Comparison of ENCODE assay signal across 8 cellular contexts in genomic region chr10:61902448-61903183, GRCh38. TPM values are rescaled to one million over a fixed set of nuclear protein-coding genes. Genes with fewer than 3 reads are reported as not detected.
A peak's percentile ranks its signal among the peaks of the same experiment; 100 is the strongest.
DNase-seq lines count a peak whose midpoint lies in the region; ATAC-seq and TF ChIP-seq lines count a peak whose summit lies in the region.

No MANE protein-coding gene starts in this region.

- peak; percentile 25 for DNase-seq in DMS153 (lab: John Stamatoyannopoulos, UW)
- no peak for DNase-seq in HEK293T (ENCODE audit: extremely low spot score)
- peak; percentile 73 for DNase-seq in NCI-H748 (lab: John Stamatoyannopoulos, UW; ENCODE audit: unreplicated experiment)
- peak; percentile 79 for DNase-seq in activated CD8-positive, alpha-beta memory T cell treated with anti-CD3 and anti-CD28 coated beads, Interleukin-2, amount 50 U/mL, for 48 hours
- peak; percentile 93 for DNase-seq in epithelial cell of esophagus (ENCODE audit: low read depth)

- H3K9me3 Mint-ChIP-seq in stimulated activated memory B cell treated with anti-CD40 and anti-IgM and Interleukin-4, amounts not matched to agents 10 μg/mL and 1 μg/mL and 100 μg/mL, for 72 hours, result no peaks in the 10 kb centered on the region

- CTCF ChIA-PET in HEK293T (lab: Yijun Ruan, JAX), result interaction anchor here (0.6 to 3.2 kb wide), 7 partner anchors 124 to 152 kb away, joined by 3 to 18 read pairs (median 3); no protein-coding TSS in a partner anchor

- peaks cover 17% of the 10 kb centered on the region for H3K36me3 Mint-ChIP-seq in stimulated activated memory B cell treated with anti-CD40 and anti-IgM and Interleukin-4, amounts not matched to agents 10 μg/mL and 1 μg/mL and 100 μg/mL, for 72 hours

- peaks cover 50% of the 10 kb centered on the region for H3K4me1 ChIP-seq in mononuclear cell (ENCODE audit: insufficient read depth, low read length)

- POLR2A ChIA-PET in HEK293T (lab: Yijun Ruan, JAX), result interaction anchor here (0.5 to 1.4 kb wide), 8 partner anchors 26 to 971 kb away, joined by 3 to 4 read pairs (median 3); partner anchors contain the start of gene RTKN2

- peaks cover 39% of the 10 kb centered on the region for H3K4me1 Mint-ChIP-seq in stimulated activated memory B cell treated with anti-CD40 and anti-IgM and Interleukin-4, amounts not matched to agents 10 μg/mL and 1 μg/mL and 100 μg/mL, for 72 hours

- no peak for ATAC-seq in stimulated activated memory B cell treated with anti-CD40 and anti-IgM and Interleukin-4, amounts not matched to agents 10 μg/mL and 1 μg/mL and 100 μg/mL, for 72 hours
- ATAC-seq in GM21390 (IDR thresholded peaks at IDR 0.05; ENCODE audit: unreplicated experiment), result no peak

- H3K4me3 ChIP-seq in epithelial cell of esophagus (ENCODE audit: low read length) (peak overlapping the region; percentile 79), mononuclear cell (ENCODE audit: low read length) (peak overlapping the region; percentile 98)

- no peaks in the 10 kb centered on the region for H3K27me3 ChIP-seq in mononuclear cell (ENCODE audit: insufficient read depth, low read length)

- no peaks in the 10 kb centered on the region for H3K9me3 ChIP-seq in mononuclear cell (ENCODE audit: low read depth, low read length)

- TF ChIP-seq CTCF in epithelial cell of esophagus (IDR thresholded peaks at IDR 0.05; ENCODE audit: insufficient read depth, low read depth, low read length, missing control alignments), result peak; percentile 14

- peak overlapping the region; percentile 93 for H3K4me3 Mint-ChIP-seq in stimulated activated memory B cell treated with anti-CD40 and anti-IgM and Interleukin-4, amounts not matched to agents 10 μg/mL and 1 μg/mL and 100 μg/mL, for 72 hours

- no peaks in the 10 kb centered on the region for H3K27me3 Mint-ChIP-seq in stimulated activated memory B cell treated with anti-CD40 and anti-IgM and Interleukin-4, amounts not matched to agents 10 μg/mL and 1 μg/mL and 100 μg/mL, for 72 hours

- peak overlapping the region; percentile 100 for H3K27ac Mint-ChIP-seq in stimulated activated memory B cell treated with anti-CD40 and anti-IgM and Interleukin-4, amounts not matched to agents 10 μg/mL and 1 μg/mL and 100 μg/mL, for 72 hours

TF ChIP-seq in HEK293T, 16 proteins besides CTCF, POLR2A, EP300 and RAD21:
- TF ChIP-seq FOXK2 (IDR thresholded peaks at IDR 0.05), result no peak
- TF ChIP-seq L3MBTL2 (conservative IDR thresholded peaks at IDR 0.05), result peak; percentile 48
- no peak for TF ChIP-seq ZNF384 (IDR thresholded peaks at IDR 0.05)
- peak; percentile 14; the same call in 1 of the 2 replicates for TF ChIP-seq PKNOX1 (IDR thresholded peaks at IDR 0.05)
- no peak for TF ChIP-seq LEF1 (IDR thresholded peaks at IDR 0.05; ENCODE audit: borderline replicate concordance)

RNA-seq across cellular contexts. Expression of gene ARID5B, which starts 1.1 kb away (rescaled TPM):
- 52.9 TPM for total RNA-seq in mononuclear cell
